Comparison of ENCODE assay signal across 1 cellular context in the genomic region with DNA sequence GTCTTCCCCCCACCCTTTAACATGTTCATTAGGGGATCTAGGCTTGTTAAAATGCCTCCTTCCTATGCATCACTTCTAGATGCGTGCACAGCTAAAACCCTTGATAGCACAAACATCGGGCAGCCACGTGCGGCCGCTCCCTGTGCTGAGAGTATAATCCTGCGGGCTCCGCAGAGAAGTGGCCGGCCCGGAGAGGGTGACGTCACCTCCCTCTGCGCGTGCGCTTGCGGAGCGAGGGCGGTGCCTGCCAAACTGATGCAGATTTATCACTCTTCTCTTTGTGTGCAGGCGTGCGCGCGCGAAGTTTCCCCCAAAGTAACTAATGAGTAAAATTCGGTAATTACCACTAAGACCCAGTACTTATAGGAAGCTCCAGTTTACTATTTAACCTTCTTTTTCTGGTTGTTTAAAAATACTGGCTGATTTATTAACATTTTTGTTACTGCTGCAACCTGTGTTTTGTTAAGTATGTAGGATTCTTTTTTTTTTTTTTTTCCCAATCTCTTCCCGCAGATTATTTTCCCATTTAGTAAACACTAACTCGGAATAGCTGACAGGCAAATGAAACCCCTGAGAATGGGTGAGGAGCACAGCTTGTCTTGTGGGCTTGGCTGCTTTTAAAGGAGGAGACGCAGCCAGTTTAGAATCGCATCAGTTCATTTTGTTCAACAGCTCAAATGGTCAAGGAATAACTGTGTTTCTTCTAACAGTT.
TF ChIP-seq lines count a peak whose summit lies in the region.

No MANE protein-coding gene starts in this region.

TF ChIP-seq in K562, 482 proteins besides CTCF, POLR2A, EP300 and RAD21 (continued from another document and continues in another):
- TF ChIP-seq, protein P1, sequence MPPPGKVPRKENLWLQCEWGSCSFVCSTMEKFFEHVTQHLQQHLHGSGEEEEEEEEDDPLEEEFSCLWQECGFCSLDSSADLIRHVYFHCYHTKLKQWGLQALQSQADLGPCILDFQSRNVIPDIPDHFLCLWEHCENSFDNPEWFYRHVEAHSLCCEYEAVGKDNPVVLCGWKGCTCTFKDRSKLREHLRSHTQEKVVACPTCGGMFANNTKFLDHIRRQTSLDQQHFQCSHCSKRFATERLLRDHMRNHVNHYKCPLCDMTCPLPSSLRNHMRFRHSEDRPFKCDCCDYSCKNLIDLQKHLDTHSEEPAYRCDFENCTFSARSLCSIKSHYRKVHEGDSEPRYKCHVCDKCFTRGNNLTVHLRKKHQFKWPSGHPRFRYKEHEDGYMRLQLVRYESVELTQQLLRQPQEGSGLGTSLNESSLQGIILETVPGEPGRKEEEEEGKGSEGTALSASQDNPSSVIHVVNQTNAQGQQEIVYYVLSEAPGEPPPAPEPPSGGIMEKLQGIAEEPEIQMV (tag; conservative IDR thresholded peaks at IDR 0.05; ENCODE audit: low read depth): no peak
- no peak for TF ChIP-seq TCF3 (CRISPR knock-in tag; IDR thresholded peaks at IDR 0.05)
- peak; percentile 35; the same call in 1 of the 2 replicates for TF ChIP-seq ZNF384 (IDR thresholded peaks at IDR 0.05; ENCODE audit: low read depth, low read length)
- peak; percentile 98 for TF ChIP-seq MEIS2 (IDR thresholded peaks at IDR 0.05; ENCODE audit: partially characterized antibody)
- no peak for TF ChIP-seq ZNF764 (CRISPR knock-in tag; IDR thresholded peaks at IDR 0.05; ENCODE audit: low read depth)
- no peak for TF ChIP-seq E2F3 (CRISPR knock-in tag; IDR thresholded peaks at IDR 0.05)
- no peak; a peak in 1 of 4 replicates for TF ChIP-seq MAZ (CRISPR knock-in tag; conservative IDR thresholded peaks at IDR 0.05 in 1 of 2, IDR thresholded peaks at IDR 0.05 in 1 of 2)
- peak; percentile 52 for TF ChIP-seq HMGN3 (IDR thresholded peaks at IDR 0.05; ENCODE audit: borderline replicate concordance, extremely low read depth, insufficient read length, low read depth, low read length)
- TF ChIP-seq, protein P2, sequence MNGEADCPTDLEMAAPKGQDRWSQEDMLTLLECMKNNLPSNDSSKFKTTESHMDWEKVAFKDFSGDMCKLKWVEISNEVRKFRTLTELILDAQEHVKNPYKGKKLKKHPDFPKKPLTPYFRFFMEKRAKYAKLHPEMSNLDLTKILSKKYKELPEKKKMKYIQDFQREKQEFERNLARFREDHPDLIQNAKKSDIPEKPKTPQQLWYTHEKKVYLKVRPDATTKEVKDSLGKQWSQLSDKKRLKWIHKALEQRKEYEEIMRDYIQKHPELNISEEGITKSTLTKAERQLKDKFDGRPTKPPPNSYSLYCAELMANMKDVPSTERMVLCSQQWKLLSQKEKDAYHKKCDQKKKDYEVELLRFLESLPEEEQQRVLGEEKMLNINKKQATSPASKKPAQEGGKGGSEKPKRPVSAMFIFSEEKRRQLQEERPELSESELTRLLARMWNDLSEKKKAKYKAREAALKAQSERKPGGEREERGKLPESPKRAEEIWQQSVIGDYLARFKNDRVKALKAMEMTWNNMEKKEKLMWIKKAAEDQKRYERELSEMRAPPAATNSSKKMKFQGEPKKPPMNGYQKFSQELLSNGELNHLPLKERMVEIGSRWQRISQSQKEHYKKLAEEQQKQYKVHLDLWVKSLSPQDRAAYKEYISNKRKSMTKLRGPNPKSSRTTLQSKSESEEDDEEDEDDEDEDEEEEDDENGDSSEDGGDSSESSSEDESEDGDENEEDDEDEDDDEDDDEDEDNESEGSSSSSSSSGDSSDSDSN (IDR thresholded peaks at IDR 0.05; ENCODE audit: borderline replicate concordance in 1 of 2, low read depth in 2 of 2, low read length in 2 of 2): no peak
- no peak for TF ChIP-seq NCOA4 (IDR thresholded peaks at IDR 0.05; ENCODE audit: partially characterized antibody)
- TF ChIP-seq STAG1 (CRISPR knock-in tag; IDR thresholded peaks at IDR 0.05; ENCODE audit: borderline replicate concordance): no peak
- TF ChIP-seq STAT5B (CRISPR knock-in tag; IDR thresholded peaks at IDR 0.05): no peak
- TF ChIP-seq SRSF3 (IDR thresholded peaks at IDR 0.05; ENCODE audit: insufficient read depth, low read length): no peak
- TF ChIP-seq GATAD2B (IDR thresholded peaks at IDR 0.05; ENCODE audit: borderline replicate concordance): no peak
- TF ChIP-seq ATF7 (IDR thresholded peaks at IDR 0.05): peak; percentile 99
- TF ChIP-seq MCM2 (IDR thresholded peaks at IDR 0.05; ENCODE audit: low read depth): no peak
- no peak for TF ChIP-seq NR2C2 (CRISPR knock-in tag; IDR thresholded peaks at IDR 0.05)
- no peak for TF ChIP-seq NR2C2 (tag; IDR thresholded peaks at IDR 0.05)
- TF ChIP-seq EHMT2 (IDR thresholded peaks at IDR 0.05): no peak
- TF ChIP-seq RBM22 (IDR thresholded peaks at IDR 0.05; ENCODE audit: low read depth, low read length, poor library complexity, severe bottlenecking): no peak
- no peak for TF ChIP-seq SMARCC2 (IDR thresholded peaks at IDR 0.05; ENCODE audit: low read depth)
- TF ChIP-seq, protein P3, sequence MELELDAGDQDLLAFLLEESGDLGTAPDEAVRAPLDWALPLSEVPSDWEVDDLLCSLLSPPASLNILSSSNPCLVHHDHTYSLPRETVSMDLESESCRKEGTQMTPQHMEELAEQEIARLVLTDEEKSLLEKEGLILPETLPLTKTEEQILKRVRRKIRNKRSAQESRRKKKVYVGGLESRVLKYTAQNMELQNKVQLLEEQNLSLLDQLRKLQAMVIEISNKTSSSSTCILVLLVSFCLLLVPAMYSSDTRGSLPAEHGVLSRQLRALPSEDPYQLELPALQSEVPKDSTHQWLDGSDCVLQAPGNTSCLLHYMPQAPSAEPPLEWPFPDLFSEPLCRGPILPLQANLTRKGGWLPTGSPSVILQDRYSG (tag; conservative IDR thresholded peaks at IDR 0.05; ENCODE audit: low read depth): 0 out of 2 replicates have a peak, but pooled peaks have one; percentile 52
- TF ChIP-seq POLR2G (IDR thresholded peaks at IDR 0.05; ENCODE audit: low read depth, low read length): peak; percentile 67
- TF ChIP-seq, protein P4, sequence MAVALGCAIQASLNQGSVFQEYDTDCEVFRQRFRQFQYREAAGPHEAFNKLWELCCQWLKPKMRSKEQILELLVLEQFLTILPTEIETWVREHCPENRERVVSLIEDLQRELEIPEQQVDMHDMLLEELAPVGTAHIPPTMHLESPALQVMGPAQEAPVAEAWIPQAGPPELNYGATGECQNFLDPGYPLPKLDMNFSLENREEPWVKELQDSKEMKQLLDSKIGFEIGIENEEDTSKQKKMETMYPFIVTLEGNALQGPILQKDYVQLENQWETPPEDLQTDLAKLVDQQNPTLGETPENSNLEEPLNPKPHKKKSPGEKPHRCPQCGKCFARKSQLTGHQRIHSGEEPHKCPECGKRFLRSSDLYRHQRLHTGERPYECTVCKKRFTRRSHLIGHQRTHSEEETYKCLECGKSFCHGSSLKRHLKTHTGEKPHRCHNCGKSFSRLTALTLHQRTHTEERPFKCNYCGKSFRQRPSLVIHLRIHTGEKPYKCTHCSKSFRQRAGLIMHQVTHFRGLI (CRISPR knock-in tag; IDR thresholded peaks at IDR 0.05): no peak
- 0 out of 2 replicates have a peak, but pooled peaks have one; percentile 33 for TF ChIP-seq TEAD4 (IDR thresholded peaks at IDR 0.05; ENCODE audit: low read length)
- no peak for TF ChIP-seq TEAD4 (CRISPR knock-in tag; IDR thresholded peaks at IDR 0.05; ENCODE audit: borderline replicate concordance)
- TF ChIP-seq ZNF584 (CRISPR knock-in tag; IDR thresholded peaks at IDR 0.05; ENCODE audit: low read depth): 0 out of 2 replicates have a peak, but pooled peaks have one; percentile 67
- no peak for TF ChIP-seq ZNF707 (CRISPR knock-in tag; conservative IDR thresholded peaks at IDR 0.05)
- TF ChIP-seq, protein P5, sequence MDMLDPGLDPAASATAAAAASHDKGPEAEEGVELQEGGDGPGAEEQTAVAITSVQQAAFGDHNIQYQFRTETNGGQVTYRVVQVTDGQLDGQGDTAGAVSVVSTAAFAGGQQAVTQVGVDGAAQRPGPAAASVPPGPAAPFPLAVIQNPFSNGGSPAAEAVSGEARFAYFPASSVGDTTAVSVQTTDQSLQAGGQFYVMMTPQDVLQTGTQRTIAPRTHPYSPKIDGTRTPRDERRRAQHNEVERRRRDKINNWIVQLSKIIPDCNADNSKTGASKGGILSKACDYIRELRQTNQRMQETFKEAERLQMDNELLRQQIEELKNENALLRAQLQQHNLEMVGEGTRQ (CRISPR knock-in tag; IDR thresholded peaks at IDR 0.05): peak; percentile 49; the same call in 1 of the 2 replicates
- no peak for TF ChIP-seq GATA2 (CRISPR knock-in tag; IDR thresholded peaks at IDR 0.05)
- no peak for TF ChIP-seq RBM25 (IDR thresholded peaks at IDR 0.05; ENCODE audit: low read depth, low read length, severe bottlenecking)
- no peak for TF ChIP-seq CHCHD3 (CRISPR knock-in tag; IDR thresholded peaks at IDR 0.05)
- TF ChIP-seq TAF1 (IDR thresholded peaks at IDR 0.05; ENCODE audit: control insufficient read depth, extremely low read depth, insufficient read depth, low read length, severe bottlenecking): peak; percentile 34
- TF ChIP-seq U2AF2 (optimal IDR thresholded peaks at IDR 0.05; ENCODE audit: low read depth, low read length): no peak
- no peak for TF ChIP-seq SNIP1 (IDR thresholded peaks at IDR 0.05; ENCODE audit: low read depth)
- TF ChIP-seq SMARCA4 (IDR thresholded peaks at IDR 0.05): 0 out of 2 replicates have a peak, but pooled peaks have one; percentile 26
- peak; percentile 61; the same call in 1 of the 2 replicates for TF ChIP-seq DPF2 (IDR thresholded peaks at IDR 0.05)
- TF ChIP-seq MCM5 (IDR thresholded peaks at IDR 0.05; ENCODE audit: low read depth): no peak
- no peak for TF ChIP-seq TOE1 (IDR thresholded peaks at IDR 0.05; ENCODE audit: borderline replicate concordance)
- TF ChIP-seq TOE1 (CRISPR knock-in tag; IDR thresholded peaks at IDR 0.05; ENCODE audit: borderline replicate concordance, low read depth): no peak
- TF ChIP-seq RBM34 (IDR thresholded peaks at IDR 0.05; ENCODE audit: borderline replicate concordance, insufficient read depth, low read length): no peak
- 0 out of 2 replicates have a peak, but pooled peaks have one; percentile 20 for TF ChIP-seq KDM2B (CRISPR knock-in tag; IDR thresholded peaks at IDR 0.05)
- TF ChIP-seq, protein P6, sequence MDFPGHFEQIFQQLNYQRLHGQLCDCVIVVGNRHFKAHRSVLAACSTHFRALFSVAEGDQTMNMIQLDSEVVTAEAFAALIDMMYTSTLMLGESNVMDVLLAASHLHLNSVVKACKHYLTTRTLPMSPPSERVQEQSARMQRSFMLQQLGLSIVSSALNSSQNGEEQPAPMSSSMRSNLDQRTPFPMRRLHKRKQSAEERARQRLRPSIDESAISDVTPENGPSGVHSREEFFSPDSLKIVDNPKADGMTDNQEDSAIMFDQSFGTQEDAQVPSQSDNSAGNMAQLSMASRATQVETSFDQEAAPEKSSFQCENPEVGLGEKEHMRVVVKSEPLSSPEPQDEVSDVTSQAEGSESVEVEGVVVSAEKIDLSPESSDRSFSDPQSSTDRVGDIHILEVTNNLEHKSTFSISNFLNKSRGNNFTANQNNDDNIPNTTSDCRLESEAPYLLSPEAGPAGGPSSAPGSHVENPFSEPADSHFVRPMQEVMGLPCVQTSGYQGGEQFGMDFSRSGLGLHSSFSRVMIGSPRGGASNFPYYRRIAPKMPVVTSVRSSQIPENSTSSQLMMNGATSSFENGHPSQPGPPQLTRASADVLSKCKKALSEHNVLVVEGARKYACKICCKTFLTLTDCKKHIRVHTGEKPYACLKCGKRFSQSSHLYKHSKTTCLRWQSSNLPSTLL (IDR thresholded peaks at IDR 0.05): no peak
- no peak for TF ChIP-seq ZNF586 (CRISPR knock-in tag; conservative IDR thresholded peaks at IDR 0.05)
- no peak for TF ChIP-seq ADNP (tag; IDR thresholded peaks at IDR 0.05)
- no peak for TF ChIP-seq ZBED1 (IDR thresholded peaks at IDR 0.05)
- TF ChIP-seq FOXM1 (IDR thresholded peaks at IDR 0.05; ENCODE audit: low read depth): no peak
- no peak for TF ChIP-seq FOXM1 (CRISPR knock-in tag; IDR thresholded peaks at IDR 0.05; ENCODE audit: low read depth)
- no peak for TF ChIP-seq HLTF (IDR thresholded peaks at IDR 0.05)
- TF ChIP-seq ARNT (IDR thresholded peaks at IDR 0.05): 0 out of 4 replicates have a peak, but pooled peaks of 1 of the 2 experiments have one; percentile 24
- no peak for TF ChIP-seq TCF7 (IDR thresholded peaks at IDR 0.05; ENCODE audit: borderline replicate concordance)
- no peak for TF ChIP-seq PTTG1 (tag; IDR thresholded peaks at IDR 0.05; ENCODE audit: low read depth)
- TF ChIP-seq ARID2 (IDR thresholded peaks at IDR 0.05): no peak
- no peak for TF ChIP-seq EZH2 (IDR thresholded peaks at IDR 0.05; ENCODE audit: borderline replicate concordance, low read depth, low read length)
- TF ChIP-seq, protein P7, sequence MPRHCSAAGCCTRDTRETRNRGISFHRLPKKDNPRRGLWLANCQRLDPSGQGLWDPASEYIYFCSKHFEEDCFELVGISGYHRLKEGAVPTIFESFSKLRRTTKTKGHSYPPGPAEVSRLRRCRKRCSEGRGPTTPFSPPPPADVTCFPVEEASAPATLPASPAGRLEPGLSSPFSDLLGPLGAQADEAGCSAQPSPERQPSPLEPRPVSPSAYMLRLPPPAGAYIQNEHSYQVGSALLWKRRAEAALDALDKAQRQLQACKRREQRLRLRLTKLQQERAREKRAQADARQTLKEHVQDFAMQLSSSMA (CRISPR knock-in tag; IDR thresholded peaks at IDR 0.05): no peak
- TF ChIP-seq, protein P8, sequence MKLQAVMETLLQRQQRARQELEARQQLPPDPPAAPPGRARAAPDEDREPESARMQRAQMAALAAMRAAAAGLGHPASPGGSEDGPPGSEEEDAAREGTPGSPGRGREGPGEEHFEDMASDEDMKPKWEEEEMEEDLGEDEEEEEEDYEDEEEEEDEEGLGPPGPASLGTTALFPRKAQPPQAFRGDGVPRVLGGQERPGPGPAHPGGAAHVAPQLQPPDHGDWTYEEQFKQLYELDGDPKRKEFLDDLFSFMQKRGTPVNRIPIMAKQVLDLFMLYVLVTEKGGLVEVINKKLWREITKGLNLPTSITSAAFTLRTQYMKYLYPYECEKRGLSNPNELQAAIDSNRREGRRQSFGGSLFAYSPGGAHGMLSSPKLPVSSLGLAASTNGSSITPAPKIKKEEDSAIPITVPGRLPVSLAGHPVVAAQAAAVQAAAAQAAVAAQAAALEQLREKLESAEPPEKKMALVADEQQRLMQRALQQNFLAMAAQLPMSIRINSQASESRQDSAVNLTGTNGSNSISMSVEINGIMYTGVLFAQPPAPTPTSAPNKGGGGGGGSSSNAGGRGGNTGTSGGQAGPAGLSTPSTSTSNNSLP (IDR thresholded peaks at IDR 0.05; ENCODE audit: borderline replicate concordance, low read depth, low read length): no peak
